12 cellular contexts compared by ENCODE assay signal in the genomic region with DNA sequence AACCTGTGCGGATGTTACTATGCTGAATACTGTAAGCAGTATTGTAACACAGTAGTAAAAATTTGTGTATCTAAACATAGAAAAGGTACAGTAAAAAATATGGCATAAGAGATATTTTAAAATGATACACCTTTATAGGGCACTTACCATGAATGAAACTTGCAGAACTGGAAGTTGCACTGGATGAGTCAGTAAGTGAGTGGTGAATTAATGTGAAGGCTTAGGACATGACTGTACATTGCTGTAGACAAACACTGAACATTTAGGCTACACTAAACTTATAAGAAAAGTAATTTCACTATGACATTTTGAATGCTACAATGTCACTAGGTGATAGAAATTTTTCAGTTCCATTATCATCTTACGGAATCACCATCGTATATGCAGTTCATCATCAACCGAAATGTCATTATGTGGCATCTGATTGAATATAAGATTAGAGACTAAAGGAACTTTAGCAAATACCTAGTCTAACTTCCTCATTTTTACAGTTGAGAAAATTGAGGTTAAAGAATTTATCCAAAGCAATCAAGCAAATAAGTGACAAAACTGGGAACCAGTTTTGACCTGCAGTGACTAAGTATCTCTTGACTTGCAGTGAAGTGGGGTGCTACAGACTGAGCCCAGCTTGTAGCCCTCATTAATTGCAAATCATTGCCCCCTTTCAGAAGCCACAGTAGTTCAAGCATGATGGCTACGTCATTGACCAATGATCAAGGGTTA. TPM values are rescaled to one million over a fixed set of nuclear protein-coding genes. Genes with fewer than 3 reads are reported as not detected.
DNase-seq lines count a peak whose midpoint lies in the region; ATAC-seq and TF ChIP-seq lines count a peak whose summit lies in the region.
"Had no signal": no experiment of that assay in that cellular context is flagged by ENCODE, and none has a peak within 500 bp of the region (broad histone marks: within the 10 kb centered on the region; RNA-seq: fewer than 3 reads in every experiment).

No MANE protein-coding gene starts in this region.

- no peaks in the 10 kb centered on the region for H3K79me2 ChIP-seq in SK-N-SH (ENCODE audit: insufficient read depth)

- H3K4me2 ChIP-seq in SK-N-SH: no peak overlapping the region

- no peaks in the 10 kb centered on the region for H3K9me3 Mint-ChIP-seq in endodermal cell
- no peaks in the 10 kb centered on the region for H3K9me3 Mint-ChIP-seq in progenitor cell of endocrine pancreas (ENCODE audit: low read depth)

- intact Hi-C loops in left colon (cut with DNase I, micrococcal nuclease) (no loop called here), esophagus muscularis mucosa (cut with DNase I) (no loop called here)

- WGBS in SK-N-SH (ENCODE audit: low lambda C conversion rate): 48% methylated on average over 5 of the region's 5 CpGs
- WGBS in endodermal cell (ENCODE audit: insufficient coverage in 1 of 2, insufficient read length in 1 of 2), 2 experiments: 92 to 94% methylated on average over 3 to 5 of the region's 5 CpGs
- WGBS in esophagus muscularis mucosa: 89% methylated on average over 5 of the region's 5 CpGs

- no peak overlapping the region for H2AFZ ChIP-seq in SK-N-SH (ENCODE audit: low read depth)

- H3K27ac Mint-ChIP-seq in endodermal cell (no peak overlapping the region), progenitor cell of endocrine pancreas (no peak overlapping the region)

- peaks cover 9% of the 10 kb centered on the region for H3K36me3 Mint-ChIP-seq in endodermal cell (ENCODE audit: low read depth)
- no peaks in the 10 kb centered on the region for H3K36me3 Mint-ChIP-seq in progenitor cell of endocrine pancreas (ENCODE audit: insufficient read depth)

- ATAC-seq in GM18861 (IDR thresholded peaks at IDR 0.05; ENCODE audit: unreplicated experiment) (peak; percentile 54), HG03097 (IDR thresholded peaks at IDR 0.05; ENCODE audit: low FRiP score, unreplicated experiment) (peak; percentile 48), left colon (peak; percentile 85)

- CTCF ChIA-PET in SK-N-SH (lab: Yijun Ruan, JAX): no interaction called here

- H3K36me3 ChIP-seq in SK-N-SH (replicated peaks in 1 of 2; ENCODE audit: control insufficient read depth in 1 of 2, insufficient read depth in 2 of 2, low read length in 1 of 2) (no peaks in the 10 kb centered on the region), endodermal cell (ENCODE audit: control insufficient read depth, insufficient read depth, low read length) (peaks cover 10% of the 10 kb centered on the region), esophagus muscularis mucosa (no peaks in the 10 kb centered on the region)
- H3K36me3 ChIP-seq: upper lobe of left lung had no signal

- TF ChIP-seq EP300 in SK-N-SH (IDR thresholded peaks at IDR 0.05; ENCODE audit: borderline replicate concordance in 1 of 2, low read depth in 1 of 2, low read length in 1 of 2) (no peak), esophagus muscularis mucosa (IDR thresholded peaks at IDR 0.05) (no peak)

- POLR2A ChIA-PET in SK-N-SH (lab: Yijun Ruan, JAX): no interaction called here

- H3K27me3 Mint-ChIP-seq in endodermal cell (ENCODE audit: insufficient read depth) (no peaks in the 10 kb centered on the region), progenitor cell of endocrine pancreas (peaks cover 2% of the 10 kb centered on the region)

- peaks cover 5% of the 10 kb centered on the region for H3F3A ChIP-seq in SK-N-SH (replicated peaks; ENCODE audit: insufficient read depth)

- no peak for TF ChIP-seq POLR2A in esophagus muscularis mucosa (IDR thresholded peaks at IDR 0.05; ENCODE audit: low read depth)

- H3K9me3 ChIP-seq in SK-N-SH (no peaks in the 10 kb centered on the region), endodermal cell (ENCODE audit: control insufficient read depth, low read length) (no peaks in the 10 kb centered on the region), esophagus muscularis mucosa (no peaks in the 10 kb centered on the region)
- H3K9me3 ChIP-seq: upper lobe of left lung had no signal

- H3K9me2 ChIP-seq in SK-N-SH: no peaks in the 10 kb centered on the region

- H3K4me1 ChIP-seq in SK-N-SH (ENCODE audit: control insufficient read depth in 1 of 2, insufficient read depth in 2 of 2, low read depth in 1 of 2, low read length in 1 of 2) (peaks cover 0 to 3% of the 10 kb centered on the region in 2 experiments; a peak in 1 of 4 replicates), endodermal cell (ENCODE audit: control insufficient read depth, insufficient read depth, low read length) (peaks cover 4% of the 10 kb centered on the region), esophagus muscularis mucosa (no peaks in the 10 kb centered on the region)

- no peaks in the 10 kb centered on the region; the same call in 1 of the 2 replicates for H3K27me3 ChIP-seq in SK-N-SH (ENCODE audit: insufficient read depth)
- no peaks in the 10 kb centered on the region for H3K27me3 ChIP-seq in endodermal cell (ENCODE audit: control insufficient read depth, insufficient read depth, low read length, poor library complexity, severe bottlenecking)
- no peaks in the 10 kb centered on the region for H3K27me3 ChIP-seq in esophagus muscularis mucosa
- H3K27me3 ChIP-seq: upper lobe of left lung had no signal

- no peaks in the 10 kb centered on the region for H4K20me1 ChIP-seq in SK-N-SH (ENCODE audit: insufficient read depth)

- DNase-seq in SK-N-SH: no peak
- no peak for DNase-seq in left colon
- no peak for DNase-seq in endodermal cell
- DNase-seq in esophagus muscularis mucosa (ENCODE audit: extremely low spot score): no peak
- no peak for DNase-seq in progenitor cell of endocrine pancreas (ENCODE audit: low spot score, unreplicated experiment)
- no peak for DNase-seq in UCSD-AML1 (lab: John Stamatoyannopoulos, UW; ENCODE audit: unreplicated experiment)
- DNase-seq: effector CD4-positive, alpha-beta T cell; stimulated activated CD4-positive, alpha-beta T cell treated with anti-CD3 and anti-CD28 coated beads, Interleukin-15, amount 100 ng/mL, for 24 hours; upper lobe of left lung had no signal

- H3K4me3 ChIP-seq in SK-N-SH (ENCODE audit: low read depth in 2 of 2, low read length in 1 of 2) (no peak overlapping the region), endodermal cell (ENCODE audit: low read length) (no peak overlapping the region), esophagus muscularis mucosa (no peak overlapping the region)
- H3K4me3 ChIP-seq: K562, upper lobe of left lung had no signal

- no peak overlapping the region for H3K27ac ChIP-seq in SK-N-SH (ENCODE audit: low read depth in 2 of 2, low read length in 1 of 2)
- no peak overlapping the region for H3K27ac ChIP-seq in endodermal cell (ENCODE audit: low read depth, low read length)
- H3K27ac ChIP-seq in esophagus muscularis mucosa (replicated peaks in 1 of 4): no peak overlapping the region
- H3K27ac ChIP-seq: upper lobe of left lung had no signal

- peaks cover 25% of the 10 kb centered on the region for H3K4me1 Mint-ChIP-seq in endodermal cell
- H3K4me1 Mint-ChIP-seq in progenitor cell of endocrine pancreas (ENCODE audit: low read depth): peaks cover 6% of the 10 kb centered on the region

- H3K4me3 Mint-ChIP-seq in endodermal cell (no peak overlapping the region), progenitor cell of endocrine pancreas (ENCODE audit: low read depth) (no peak overlapping the region)

- TF ChIP-seq CTCF in SK-N-SH (IDR thresholded peaks at IDR 0.05) (no peak), endodermal cell (conservative IDR thresholded peaks at IDR 0.05) (no peak), esophagus muscularis mucosa (IDR thresholded peaks at IDR 0.05) (no peak), progenitor cell of endocrine pancreas (IDR thresholded peaks at IDR 0.05; ENCODE audit: unreplicated experiment) (no peak)

- H3K9ac ChIP-seq in SK-N-SH (no peak overlapping the region), endodermal cell (ENCODE audit: extremely low read depth, low read length, poor library complexity, severe bottlenecking) (no peak overlapping the region)

- TF ChIP-seq RAD21 in SK-N-SH (IDR thresholded peaks at IDR 0.05; ENCODE audit: low read length): no peak

TF ChIP-seq in SK-N-SH, 30 proteins besides CTCF, POLR2A, EP300 and RAD21:
- TF ChIP-seq RCOR1 (IDR thresholded peaks at IDR 0.05; ENCODE audit: low read length) (no peak), PBX3 (IDR thresholded peaks at IDR 0.05) (no peak), FOSL2 (IDR thresholded peaks at IDR 0.05; ENCODE audit: borderline replicate concordance, low read depth) (peak; percentile 10; the same call in 1 of the 2 replicates), ELF1 (IDR thresholded peaks at IDR 0.05) (no peak), TCF12 (IDR thresholded peaks at IDR 0.05) (no peak), JUND (IDR thresholded peaks at IDR 0.05) (peak; percentile 14; the same call in 1 of the 2 replicates), TAF1 (IDR thresholded peaks at IDR 0.05; ENCODE audit: borderline replicate concordance, low read depth, low read length) (no peak), EZH2phosphoT487 (IDR thresholded peaks at IDR 0.05; ENCODE audit: borderline replicate concordance, low read depth) (no peak), TEAD4 (IDR thresholded peaks at IDR 0.05; ENCODE audit: borderline replicate concordance, insufficient read depth) (no peak)

RNA-seq across cellular contexts. Expression of gene EGF, which starts 55.3 kb away (rescaled TPM):
- polyA plus RNA-seq in SK-N-SH (2012; rRNA removed): 0.89 and 2.4 TPM in 2 replicates
- polyA plus RNA-seq in SK-N-SH (2012; cell fraction: cytosol; rRNA removed): 1.5 and 2.1 TPM in 2 replicates
- polyA plus RNA-seq in SK-N-SH (2012; cell fraction: nucleus; rRNA removed): 1.3 and 2.8 TPM in 2 replicates
- 1 to 10 TPM; 2.1 to 3.9 TPM for total RNA-seq in left colon
- 10 to 100 TPM; 14.6 to 33.7 TPM for total RNA-seq in endodermal cell
- polyA plus RNA-seq in endodermal cell (2013, experiment 1 of 2): 5.4 TPM
- polyA plus RNA-seq in endodermal cell (2013, experiment 2 of 2): 5.6 TPM
- total RNA-seq in esophagus muscularis mucosa: 1 to 10 TPM in 3 of 4 donors, under 1 TPM in 1; 0.75 to 3.6 (median 2.2) TPM
- total RNA-seq in progenitor cell of endocrine pancreas: 0.36 and 0.47 TPM in 2 replicates
